In genomic region chr2:127719301-127720218, GRCh38 we compare ENCODE assay signal across 30 cellular contexts. TPM values are rescaled to one million over a fixed set of nuclear protein-coding genes. Genes with fewer than 3 reads are reported as not detected.
"Had no signal": no experiment of that assay in that cellular context is flagged by ENCODE, and none has a peak within 500 bp of the region (broad histone marks: within the 10 kb centered on the region; RNA-seq: fewer than 3 reads in every experiment).

No MANE protein-coding gene starts in this region.

- H3K27me3 Mint-ChIP-seq: activated CD4-positive, alpha-beta memory T cell treated with anti-CD3 and anti-CD28 coated beads for 36 hours; brain; natural killer cell treated with Interleukin-12 subunit alpha and Interleukin-12 subunit beta and Interleukin-15 and Interleukin-18, amount 100 ng/mL, for 72 hours; stimulated activated naive B cell treated with anti-CD40 and anti-IgM and Interleukin-4, amounts not matched to agents 10 μg/mL and 1 μg/mL and 100 μg/mL, for 72 hours had no signal

- H3K9me3 ChIP-seq: adrenal gland, mucosa of descending colon, ovary, prostate gland, tibial nerve had no signal

- H3K4me3 ChIP-seq: adrenal gland, cardiac muscle cell, coronary artery, dorsolateral prefrontal cortex, mucosa of descending colon, ovary, prostate gland, tibial nerve had no signal

- H3K27ac Mint-ChIP-seq: activated CD4-positive, alpha-beta memory T cell treated with anti-CD3 and anti-CD28 coated beads for 36 hours; activated naive CD4-positive, alpha-beta T cell treated with anti-CD3 and anti-CD28 coated beads, Interleukin-2, amount 50 U/mL, for 72 hours; activated T-cell treated with anti-CD3 and anti-CD28 coated beads, Interleukin-2, amount 50 U/mL, for 72 hours; brain; natural killer cell treated with Interleukin-12 subunit alpha and Interleukin-12 subunit beta and Interleukin-15 and Interleukin-18, amount 100 ng/mL, for 72 hours; stimulated activated naive B cell treated with anti-CD40 and anti-IgM and Interleukin-4, amounts not matched to agents 10 μg/mL and 1 μg/mL and 100 μg/mL, for 72 hours; T-helper 1 cell treated with Interleukin-12 subunit alpha and Interleukin-12 subunit beta and Interleukin-4 antibody, amounts not matched to agents 30 μg/mL and 1 μg/mL, for 36 hours had no signal

- H3K27ac ChIP-seq: adrenal gland, cardiac muscle cell, coronary artery, dorsolateral prefrontal cortex, ovary, prostate gland, tibial nerve, VCaP had no signal

- H3K9me3 Mint-ChIP-seq: activated CD4-positive, alpha-beta memory T cell treated with anti-CD3 and anti-CD28 coated beads for 36 hours; activated naive CD4-positive, alpha-beta T cell treated with anti-CD3 and anti-CD28 coated beads, Interleukin-2, amount 50 U/mL, for 72 hours; activated T-cell treated with anti-CD3 and anti-CD28 coated beads, Interleukin-2, amount 50 U/mL, for 72 hours; brain; immature natural killer cell; natural killer cell treated with Interleukin-12 subunit alpha and Interleukin-12 subunit beta and Interleukin-15 and Interleukin-18, amount 100 ng/mL, for 72 hours; stimulated activated naive B cell treated with anti-CD40 and anti-IgM and Interleukin-4, amounts not matched to agents 10 μg/mL and 1 μg/mL and 100 μg/mL, for 72 hours; T-helper 1 cell treated with Interleukin-12 subunit alpha and Interleukin-12 subunit beta and Interleukin-4 antibody, amounts not matched to agents 30 μg/mL and 1 μg/mL, for 36 hours had no signal

- H3K4me3 Mint-ChIP-seq: activated CD4-positive, alpha-beta memory T cell treated with anti-CD3 and anti-CD28 coated beads for 36 hours; activated T-cell treated with anti-CD3 and anti-CD28 coated beads, Interleukin-2, amount 50 U/mL, for 72 hours; brain; immature natural killer cell; natural killer cell treated with Interleukin-12 subunit alpha and Interleukin-12 subunit beta and Interleukin-15 and Interleukin-18, amount 100 ng/mL, for 72 hours; stimulated activated naive B cell treated with anti-CD40 and anti-IgM and Interleukin-4, amounts not matched to agents 10 μg/mL and 1 μg/mL and 100 μg/mL, for 72 hours; T-helper 1 cell treated with Interleukin-12 subunit alpha and Interleukin-12 subunit beta and Interleukin-4 antibody, amounts not matched to agents 30 μg/mL and 1 μg/mL, for 36 hours had no signal

- DNase-seq: activated CD4-positive, alpha-beta memory T cell treated with anti-CD3 and anti-CD28 coated beads for 36 hours; activated CD4-positive, alpha-beta T cell treated with anti-CD3 and anti-CD28 coated beads for 4 hours; activated naive CD4-positive, alpha-beta T cell; activated T-cell treated with anti-CD3 and anti-CD28 coated beads, Interleukin-2, amount 50 U/mL, for 72 hours; adrenal gland; aorta; dorsolateral prefrontal cortex; effector memory CD4-positive, alpha-beta T cell; foreskin fibroblast; head of caudate nucleus; hypothalamus; immature natural killer cell; mucosa of descending colon; ovary; retina; stimulated activated CD4-positive, alpha-beta T cell treated with anti-CD3 and anti-CD28 coated beads, Interleukin-15, amount 100 ng/mL, for 24 hours; stimulated activated CD4-positive, alpha-beta T cell treated with anti-CD3 and anti-CD28 coated beads, Interleukin-2, amount 100 ng/mL, for 24 hours; stimulated activated naive B cell treated with anti-CD40 and anti-IgM and Interleukin-4, amounts not matched to agents 10 μg/mL and 1 μg/mL and 100 μg/mL, for 72 hours; SW 1271; T-helper 9 cell had no signal

- H3K27me3 ChIP-seq: adrenal gland, cardiac muscle cell, dorsolateral prefrontal cortex, ovary, tibial nerve had no signal

- ATAC-seq: activated T-cell treated with anti-CD3 and anti-CD28 coated beads, Interleukin-2, amount 50 U/mL, for 72 hours; left lobe of liver; mucosa of descending colon; natural killer cell treated with Interleukin-12 subunit alpha and Interleukin-12 subunit beta and Interleukin-15 and Interleukin-18, amount 100 ng/mL, for 72 hours; stimulated activated naive B cell treated with anti-CD40 and anti-IgM and Interleukin-4, amounts not matched to agents 10 μg/mL and 1 μg/mL and 100 μg/mL, for 72 hours had no signal

- H3K4me1 Mint-ChIP-seq: brain, immature natural killer cell had no signal

- H3K36me3 ChIP-seq: ovary had no signal

- H3K4me1 ChIP-seq: prostate gland, tibial nerve had no signal

RNA-seq across cellular contexts. Expression of gene LIMS2, which starts 44.2 kb away (rescaled TPM):
- total RNA-seq: natural killer cell treated with Interleukin-12 subunit alpha and Interleukin-12 subunit beta and Interleukin-15 and Interleukin-18, amount 100 ng/mL, for 72 hours had no signal
